8 cellular contexts compared by ENCODE assay signal in genomic region chr1:67623906-67624305, GRCh38.
"Had no signal": no experiment of that assay in that cellular context is flagged by ENCODE, and none has a peak within 500 bp of the region (broad histone marks: within the 10 kb centered on the region; RNA-seq: fewer than 3 reads in every experiment).

No MANE protein-coding gene starts in this region.

- FAIRE-seq: G401.6, GM12878, GM12891, GM12892, GM18507, GM19239 had no signal

- H3K4me3 ChIP-seq: GM12878 had no signal

- DNase-seq: GDM1, GF-D8 had no signal

- ATAC-seq: GM12878 had no signal
